Comparison of ENCODE assay signal across 8 cellular contexts in genomic region chr9:133149130-133150015, GRCh38. TPM values are rescaled to one million over a fixed set of nuclear protein-coding genes. Genes with fewer than 3 reads are reported as not detected.
DNase-seq lines count a peak whose midpoint lies in the region; ATAC-seq lines count a peak whose summit lies in the region.

No MANE protein-coding gene starts in this region.

- peak; percentile 62 for ATAC-seq in GM19395 (IDR thresholded peaks at IDR 0.05; ENCODE audit: unreplicated experiment)
- ATAC-seq in HG03520 (IDR thresholded peaks at IDR 0.05; ENCODE audit: unreplicated experiment): peak; percentile 58
- peak; percentile 66 for ATAC-seq in activated CD8-positive, alpha-beta T cell treated with anti-CD3 and anti-CD28 coated beads, Interleukin-2, amount 10 ng/mL, durations not matched to agents 7 days and 5 days
- ATAC-seq in effector memory CD8-positive, alpha-beta T cell (replicated peaks): peak; percentile 66

- peak overlapping the region; percentile 2 for H3K18ac ChIP-seq in mesendoderm (ENCODE audit: low read length)

- H3K79me2 ChIP-seq in mesendoderm (ENCODE audit: control insufficient read depth, insufficient read depth, low read length): no peaks in the 10 kb centered on the region

- H3K56ac ChIP-seq in mesendoderm (ENCODE audit: low read length): peak overlapping the region; percentile 96

- H3K79me1 ChIP-seq in mesendoderm (ENCODE audit: low read length): peaks cover 2% of the 10 kb centered on the region

- no peak overlapping the region for H2AK5ac ChIP-seq in mesendoderm (ENCODE audit: low read length)

- peak overlapping the region; percentile 79 for H3K4me3 ChIP-seq in mesendoderm (ENCODE audit: low read length)

- H2BK120ac ChIP-seq in mesendoderm (ENCODE audit: low read depth, low read length): no peak overlapping the region

- H3K23ac ChIP-seq in mesendoderm (ENCODE audit: low read length): peak overlapping the region; percentile 80

- H3K27ac Mint-ChIP-seq in activated CD8-positive, alpha-beta T cell treated with anti-CD3 and anti-CD28 coated beads, Interleukin-2, amount 10 ng/mL, durations not matched to agents 7 days and 5 days: peak overlapping the region; percentile 81
- H3K27ac Mint-ChIP-seq in effector memory CD8-positive, alpha-beta T cell: peak overlapping the region; percentile 87 to 100

- peaks cover 48% of the 10 kb centered on the region for H3K4me1 Mint-ChIP-seq in activated CD8-positive, alpha-beta T cell treated with anti-CD3 and anti-CD28 coated beads, Interleukin-2, amount 10 ng/mL, durations not matched to agents 7 days and 5 days (ENCODE audit: low read depth)
- H3K4me1 Mint-ChIP-seq in effector memory CD8-positive, alpha-beta T cell (ENCODE audit: low read depth in 2 of 2): peaks cover 23 to 27% of the 10 kb centered on the region in 2 donors

- no CpG with 5 or more reads among the region's 95 CpGs for WGBS in mesendoderm (ENCODE audit: extremely low coverage, insufficient coverage, low lambda C conversion rate)

- no peak overlapping the region for H2BK5ac ChIP-seq in mesendoderm (ENCODE audit: low read length)

- POLR2A ChIA-PET in activated CD8-positive, alpha-beta T cell treated with anti-CD3 and anti-CD28 coated beads, Interleukin-2, amount 10 ng/mL, durations not matched to agents 7 days and 5 days (lab: Charles Lee): interaction anchor here (0.7 to 3.3 kb wide), 7 partner anchors 16 to 227 kb away, joined by 3 to 17 read pairs (median 4); partner anchors contain the start of genes GTF3C5 and STKLD1

- H3K27me3 Mint-ChIP-seq in activated CD8-positive, alpha-beta T cell treated with anti-CD3 and anti-CD28 coated beads, Interleukin-2, amount 10 ng/mL, durations not matched to agents 7 days and 5 days (ENCODE audit: low read depth): no peaks in the 10 kb centered on the region
- no peaks in the 10 kb centered on the region for H3K27me3 Mint-ChIP-seq in effector memory CD8-positive, alpha-beta T cell

- peaks cover 18% of the 10 kb centered on the region for H3K36me3 Mint-ChIP-seq in activated CD8-positive, alpha-beta T cell treated with anti-CD3 and anti-CD28 coated beads, Interleukin-2, amount 10 ng/mL, durations not matched to agents 7 days and 5 days (ENCODE audit: low read depth)
- peaks cover 51% of the 10 kb centered on the region for H3K36me3 Mint-ChIP-seq in effector memory CD8-positive, alpha-beta T cell (ENCODE audit: insufficient read depth)

- peak overlapping the region; percentile 72 for H3K4me3 Mint-ChIP-seq in activated CD8-positive, alpha-beta T cell treated with anti-CD3 and anti-CD28 coated beads, Interleukin-2, amount 10 ng/mL, durations not matched to agents 7 days and 5 days
- H3K4me3 Mint-ChIP-seq in effector memory CD8-positive, alpha-beta T cell: peak overlapping the region; percentile 76 to 81

- H3K27me3 ChIP-seq in mesendoderm (ENCODE audit: insufficient read depth, low read length, poor library complexity): no peaks in the 10 kb centered on the region

- peaks cover 3% of the 10 kb centered on the region for H3K4me1 ChIP-seq in mesendoderm (ENCODE audit: control insufficient read depth, low read depth, low read length)

- H3K9ac ChIP-seq in mesendoderm (ENCODE audit: low read length): peak overlapping the region; percentile 93

- no peak overlapping the region for H2BK15ac ChIP-seq in mesendoderm (replicated peaks; ENCODE audit: low read depth)

- H4K8ac ChIP-seq in mesendoderm (ENCODE audit: low read depth, low read length): no peak overlapping the region

- DNase-seq in COLO668 (lab: John Stamatoyannopoulos, UW; ENCODE audit: unreplicated experiment) (peak; percentile 97), NCI-H82 (lab: John Stamatoyannopoulos, UW) (peak; percentile 90), mesendoderm (peak; percentile 92)
- peak; percentile 84 for DNase-seq in activated CD8-positive, alpha-beta T cell treated with anti-CD3 and anti-CD28 coated beads, Interleukin-2, amount 10 ng/mL, durations not matched to agents 7 days and 5 days
- DNase-seq in effector memory CD8-positive, alpha-beta T cell: peak; percentile 72 to 81 (median 79)
- DNase-seq in stimulated activated CD8-positive, alpha-beta memory T cell treated with anti-CD3 and anti-CD28 coated beads, Interleukin-15, amount 100 ng/mL, for 4 hours (ENCODE audit: low read depth in 2 of 2): peak; percentile 61 to 68

- H3K4me2 ChIP-seq in mesendoderm (ENCODE audit: low read length): peak overlapping the region; percentile 96

- H3K4ac ChIP-seq in mesendoderm (ENCODE audit: low read depth, low read length): no peak overlapping the region

- CTCF ChIA-PET in activated CD8-positive, alpha-beta T cell treated with anti-CD3 and anti-CD28 coated beads, Interleukin-2, amount 10 ng/mL, durations not matched to agents 7 days and 5 days (lab: Charles Lee): interaction anchor here (0.7 to 8.5 kb wide), 11 partner anchors 9 to 124 kb away, joined by 3 to 421 read pairs (median 4); partner anchors contain the start of gene RALGDS

- H3K9me3 Mint-ChIP-seq in activated CD8-positive, alpha-beta T cell treated with anti-CD3 and anti-CD28 coated beads, Interleukin-2, amount 10 ng/mL, durations not matched to agents 7 days and 5 days (ENCODE audit: insufficient read depth): no peaks in the 10 kb centered on the region
- no peaks in the 10 kb centered on the region for H3K9me3 Mint-ChIP-seq in effector memory CD8-positive, alpha-beta T cell

- no peak overlapping the region for H3K27ac ChIP-seq in mesendoderm (ENCODE audit: low read depth, low read length)

- no peak overlapping the region for H4K5ac ChIP-seq in mesendoderm (ENCODE audit: low read length)

- no peaks in the 10 kb centered on the region for H3K36me3 ChIP-seq in mesendoderm (ENCODE audit: control insufficient read depth, insufficient read depth, low read length)

RNA-seq across cellular contexts. Expression of gene GBGT1, which starts 14.3 kb away (rescaled TPM):
- total RNA-seq in activated CD8-positive, alpha-beta T cell treated with anti-CD3 and anti-CD28 coated beads, Interleukin-2, amount 10 ng/mL, durations not matched to agents 7 days and 5 days: 1 to 10 TPM; 3.1 to 4.1 TPM
- 3.3 TPM for polyA plus RNA-seq in mesendoderm (2013, experiment 1 of 2)
- polyA plus RNA-seq in mesendoderm (2013, experiment 2 of 2): 3.7 TPM

RNA-seq across cellular contexts. Expression of gene RALGDS, which starts 28.3 kb away (rescaled TPM):
- 100 to 1,000 TPM in 1 of 2 experiments, 10 to 100 TPM in 1; 85.7 to 102 TPM for total RNA-seq in activated CD8-positive, alpha-beta T cell treated with anti-CD3 and anti-CD28 coated beads, Interleukin-2, amount 10 ng/mL, durations not matched to agents 7 days and 5 days
- polyA plus RNA-seq in mesendoderm (2013, experiment 1 of 2): 8.2 TPM
- 9.3 TPM for polyA plus RNA-seq in mesendoderm (2013, experiment 2 of 2)

RNA-seq across cellular contexts. Expression of gene OBP2B, which starts 59.7 kb away (rescaled TPM):
- total RNA-seq in activated CD8-positive, alpha-beta T cell treated with anti-CD3 and anti-CD28 coated beads, Interleukin-2, amount 10 ng/mL, durations not matched to agents 7 days and 5 days: not detected
- polyA plus RNA-seq in mesendoderm (2013, experiment 1 of 2): not detected
- not detected for polyA plus RNA-seq in mesendoderm (2013, experiment 2 of 2)
